Comparison of ENCODE assay signal across 8 cellular contexts in genomic region chr9:96654450-96655197, GRCh38. TPM values are rescaled to one million over a fixed set of nuclear protein-coding genes. Genes with fewer than 3 reads are reported as not detected.
DNase-seq lines count a peak whose midpoint lies in the region; ATAC-seq and TF ChIP-seq lines count a peak whose summit lies in the region.

No MANE protein-coding gene starts in this region.

- peak overlapping the region; percentile 76 for H3K9ac ChIP-seq in mammary epithelial cell (ENCODE audit: insufficient read depth, low read length)

- dilution Hi-C loops in mammary epithelial cell (cut with HindIII; ENCODE audit: low sequenced_read_pairs): no loop called here

- no peaks in the 10 kb centered on the region for H3K27me3 ChIP-seq in mammary epithelial cell (ENCODE audit: insufficient read depth, low read length)

- peaks cover 2 to 6% (median 6%) of the 10 kb centered on the region in 3 donors for H3K36me3 Mint-ChIP-seq in immature natural killer cell

- H3K27me3 Mint-ChIP-seq in immature natural killer cell (ENCODE audit: low read depth in 3 of 3): peaks cover 12 to 16% (median 12%) of the 10 kb centered on the region in 3 donors

- H2AFZ ChIP-seq in mammary epithelial cell (ENCODE audit: low read depth, low read length): peak overlapping the region; percentile 91

- H3K4me1 Mint-ChIP-seq in immature natural killer cell: peaks cover 18 to 29% of the 10 kb centered on the region in 2 donors

- no peaks in the 10 kb centered on the region for H3K79me2 ChIP-seq in mammary epithelial cell (ENCODE audit: insufficient read depth, low read length)

- H3K4me3 ChIP-seq in GM12875 (ENCODE audit: low read depth, low read length) (peak overlapping the region; percentile 55), WI38 (ENCODE audit: low read depth, low read length) (peak overlapping the region; percentile 72), mammary epithelial cell (replicated peaks in 1 of 3; ENCODE audit: insufficient read depth in 1 of 3, low read depth in 2 of 3, low read length in 3 of 3) (peak overlapping the region; percentile 48 to 74 (median 66)), skin epidermis (peak overlapping the region; percentile 42 to 70 (median 63))

- intact Hi-C loops in mammary epithelial cell (cut with micrococcal nuclease): loop anchor here (1.0 to 5.0 kb wide), 3 partner anchors 202 to 422 kb away; partner anchors contain the start of gene ZNF367

- WGBS in mammary epithelial cell (ENCODE audit: low coverage, missing lambda C conversion rate): 0% methylated on average over 13 of the region's 74 CpGs

- peak overlapping the region; percentile 91 to 94 (median 94) for H3K4me3 Mint-ChIP-seq in immature natural killer cell

- H3K27ac ChIP-seq in mammary epithelial cell (ENCODE audit: insufficient read depth, low read depth, low read length) (peak overlapping the region; percentile 89), skin epidermis (peak overlapping the region; percentile 75 to 98 (median 91))

- no TSS peak for BruUV-seq in mammary epithelial cell (replicated peaks; lab: Mats Ljungman, UMichigan)

- H3K9me3 ChIP-seq in mammary epithelial cell (replicated peaks; ENCODE audit: insufficient read depth, low read length): no peaks in the 10 kb centered on the region

- peak; percentile 51 for ATAC-seq in HG02798 (IDR thresholded peaks at IDR 0.05; ENCODE audit: poor library complexity, unreplicated experiment)

- peak overlapping the region; percentile 91 to 98 (median 92) for H3K27ac Mint-ChIP-seq in immature natural killer cell

- TF ChIP-seq CTCF in GM12875 (IDR thresholded peaks at IDR 0.05; ENCODE audit: borderline replicate concordance, insufficient read depth, low read depth, low read length) (no peak), WI38 (IDR thresholded peaks at IDR 0.05; ENCODE audit: low read depth, low read length) (no peak), mammary epithelial cell (conservative IDR thresholded peaks at IDR 0.05 in 1 of 2, IDR thresholded peaks at IDR 0.05 in 1 of 2; ENCODE audit: extremely low read depth in 1 of 2, insufficient read depth in 1 of 2, low read depth in 1 of 2, low read length in 2 of 2) (peak in 1 of 2 donors; percentile 21)

- DNase-seq in NCI-H2081 treated with DMSO at 0.1 percent for 48 hours (lab: John Stamatoyannopoulos, UW): peak; percentile 12
- DNase-seq in mammary epithelial cell: peak; percentile 79
- DNase-seq in immature natural killer cell: peak; percentile 85 to 91 (median 89)
- no peak for DNase-seq in cortex of kidney (lab: John Stamatoyannopoulos, UW)

- H4K20me1 ChIP-seq in mammary epithelial cell (ENCODE audit: insufficient read depth, low read length): no peaks in the 10 kb centered on the region

- peak overlapping the region; percentile 70 for H3K4me2 ChIP-seq in mammary epithelial cell (ENCODE audit: insufficient read depth, low read depth, low read length)

- H3K9me3 Mint-ChIP-seq in immature natural killer cell: no peaks in the 10 kb centered on the region

- CTCF ChIA-PET in mammary epithelial cell (lab: Charles Lee; ENCODE audit: low non-redundant PET): interaction anchor here (0.5 to 0.7 kb wide), 2 partner anchors 10 to 766 kb away, joined by 3 to 5 read pairs; no protein-coding TSS in a partner anchor

- H3K4me1 ChIP-seq in mammary epithelial cell (ENCODE audit: insufficient read depth, low read length): peaks cover 8% of the 10 kb centered on the region

- in situ Hi-C loops in mammary epithelial cell (cut with MboI; ENCODE audit: low sequenced_read_pairs in 2 of 2): loop anchor here (5.0 to 25.0 kb wide), 4 partner anchors 210 to 332 kb away; no protein-coding TSS in a partner anchor

- peaks cover 8% of the 10 kb centered on the region for H3K36me3 ChIP-seq in mammary epithelial cell (ENCODE audit: insufficient read depth, low read length)

RNA-seq across cellular contexts. Expression of gene PRXL2C, which starts 0.5 kb away (rescaled TPM):
- 10 to 100 TPM; 13.0 to 14.3 TPM for total RNA-seq in mammary epithelial cell
- polyA plus RNA-seq in mammary epithelial cell (6.6 TPM), immature natural killer cell (10 to 100 TPM in 2 of 3 donors, 1 to 10 TPM in 1; 6.3 to 13.2 (median 12.6) TPM)
- polyA minus RNA-seq in mammary epithelial cell: 8.0 TPM

RNA-seq across cellular contexts. Expression of gene CDC14B, which starts 35.0 kb away (rescaled TPM):
- total RNA-seq in mammary epithelial cell: 10 to 100 TPM in 1 of 2 donors, 1 to 10 TPM in 1; 9.4 to 14.5 TPM
- polyA plus RNA-seq in mammary epithelial cell (5.2 TPM), immature natural killer cell (1 to 10 TPM; 2.7 to 4.3 (median 4.1) TPM)
- polyA minus RNA-seq in mammary epithelial cell: 8.0 TPM
